ENCODE assay signal across 26 cellular contexts in genomic region chr4:171765514-171765913, GRCh38. TPM values are rescaled to one million over a fixed set of nuclear protein-coding genes. Genes with fewer than 3 reads are reported as not detected.
"Had no signal": no experiment of that assay in that cellular context is flagged by ENCODE, and none has a peak within 500 bp of the region (broad histone marks: within the 10 kb centered on the region; RNA-seq: fewer than 3 reads in every experiment).

No MANE protein-coding gene starts in this region.

- ATAC-seq: foreskin keratinocyte, gastroesophageal sphincter, heart left ventricle, left colon, left lobe of liver, left ventricle myocardium superior had no signal

- H3K36me3 ChIP-seq: esophagus muscularis mucosa, gastroesophageal sphincter, heart left ventricle had no signal

- H3K4me3 ChIP-seq: coronary artery, dorsolateral prefrontal cortex, esophagus muscularis mucosa, gastroesophageal sphincter, heart left ventricle, hepatocyte, lung had no signal

- H3K9me3 ChIP-seq: esophagus muscularis mucosa had no signal

- DNase-seq: dermis blood vessel endothelial cell; dorsolateral prefrontal cortex; effector CD4-positive, alpha-beta T cell; effector memory CD4-positive, alpha-beta T cell; foreskin keratinocyte; heart left ventricle; hypothalamus; immature natural killer cell; islet precursor cell; kidney; kidney glomerular epithelial cell; left colon; left ventricle myocardium superior; mammary epithelial cell; mesendoderm; midbrain had no signal

- H3K4me1 ChIP-seq: esophagus muscularis mucosa, foreskin keratinocyte, gastroesophageal sphincter, heart left ventricle had no signal

- H3K27me3 ChIP-seq: dorsolateral prefrontal cortex, esophagus muscularis mucosa, foreskin keratinocyte, gastroesophageal sphincter, heart left ventricle, hepatocyte had no signal

- H3K27ac ChIP-seq: coronary artery, dorsolateral prefrontal cortex, esophagus muscularis mucosa, foreskin keratinocyte, gastroesophageal sphincter, heart left ventricle, hepatocyte had no signal

RNA-seq across cellular contexts. Expression of gene GALNTL6, which starts 47.7 kb away (rescaled TPM):
- total RNA-seq: dermis blood vessel endothelial cell, endothelial cell of umbilical vein, epithelial cell of proximal tubule, fibroblast of lung, fibroblast of villous mesenchyme, foreskin keratinocyte, gastroesophageal sphincter, left lobe of liver, left ventricle myocardium superior, mammary epithelial cell had no signal
